Comparison of ENCODE assay signal across 26 cellular contexts in the genomic region with DNA sequence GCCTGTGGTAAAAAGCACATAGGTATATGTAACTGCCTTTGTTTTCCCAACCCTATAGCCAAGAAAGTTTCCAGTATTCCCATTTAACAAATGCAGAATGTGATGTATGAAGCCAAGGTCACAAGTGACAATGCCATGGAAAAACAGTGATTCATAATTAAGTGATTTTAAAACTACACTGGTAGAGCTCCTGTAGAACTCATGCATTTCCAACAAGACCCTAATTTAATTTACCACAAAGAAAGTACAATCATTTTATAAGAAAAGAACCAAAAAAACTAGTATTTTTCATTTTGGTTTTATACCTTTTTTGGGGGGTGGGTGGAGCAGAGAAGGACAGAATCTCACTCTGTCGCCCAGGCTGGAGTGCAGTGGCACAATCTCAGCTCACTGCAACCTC.
"Had no signal": no experiment of that assay in that cellular context is flagged by ENCODE, and none has a peak within 500 bp of the region (broad histone marks: within the 10 kb centered on the region; RNA-seq: fewer than 3 reads in every experiment).

No MANE protein-coding gene starts in this region.

- H3K36me3 ChIP-seq: colonic mucosa, gastrocnemius medialis, gastroesophageal sphincter had no signal

- H3K4me2 ChIP-seq: hepatocyte had no signal

- H3K27me3 ChIP-seq: colonic mucosa, dorsolateral prefrontal cortex, esophagus squamous epithelium, foreskin keratinocyte, gastrocnemius medialis, gastroesophageal sphincter, heart left ventricle, heart right ventricle, hepatocyte had no signal

- DNase-seq: colonic mucosa; cortex of kidney; dorsolateral prefrontal cortex; effector CD4-positive, alpha-beta T cell; effector CD8-positive, alpha-beta T cell; effector memory CD4-positive, alpha-beta T cell; effector memory CD8-positive, alpha-beta T cell; endodermal cell; erythroblast; esophagus squamous epithelium; foreskin fibroblast; foreskin keratinocyte; foreskin melanocyte; gastrocnemius medialis; glutamatergic neuron; head of caudate nucleus; heart left ventricle; heart right ventricle had no signal

- H2AFZ ChIP-seq: hepatocyte had no signal

- H3K27ac ChIP-seq: colonic mucosa, coronary artery, dorsolateral prefrontal cortex, epithelial cell of prostate, esophagus squamous epithelium, foreskin keratinocyte, gastrocnemius medialis, gastroesophageal sphincter, heart left ventricle, heart right ventricle, hepatocyte had no signal

- FAIRE-seq: colon, endometrium, frontal cortex had no signal

- H3K9me3 ChIP-seq: colonic mucosa, esophagus squamous epithelium, gastrocnemius medialis, gastroesophageal sphincter, heart left ventricle had no signal

- H3K4me3 ChIP-seq: colonic mucosa, coronary artery, dorsolateral prefrontal cortex, esophagus squamous epithelium, gastrocnemius medialis, gastroesophageal sphincter, heart left ventricle, heart right ventricle, hepatocyte had no signal

- ATAC-seq: effector memory CD8-positive, alpha-beta T cell; esophagus mucosa; foreskin keratinocyte; gastrocnemius medialis; gastroesophageal sphincter; heart left ventricle; heart right ventricle had no signal

- H3K4me1 ChIP-seq: colonic mucosa had no signal
